ENCODE assay signal across 16 cellular contexts in the genomic region with DNA sequence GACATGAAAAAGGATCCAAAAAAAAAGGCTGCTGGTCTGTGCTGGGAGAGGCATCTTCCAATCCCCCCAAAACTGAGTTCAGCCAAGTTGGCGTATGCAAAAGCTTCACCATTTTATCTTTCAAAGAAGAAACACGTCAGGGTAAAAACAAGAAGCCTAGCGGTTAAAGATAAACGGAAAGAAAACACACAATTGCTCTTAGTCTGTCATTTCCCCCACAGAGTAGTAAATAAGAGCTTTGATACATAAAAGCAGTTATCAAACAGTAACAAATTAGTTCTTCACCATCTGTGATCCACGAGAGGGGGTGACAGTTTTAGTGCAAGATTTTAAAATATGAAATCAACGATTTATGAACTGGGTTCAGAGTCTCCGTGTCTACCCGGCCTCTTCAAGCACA.
"Had no signal": no experiment of that assay in that cellular context is flagged by ENCODE, and none has a peak within 500 bp of the region (broad histone marks: within the 10 kb centered on the region; RNA-seq: fewer than 3 reads in every experiment).

No MANE protein-coding gene starts in this region.

- ATAC-seq: activated naive CD8-positive, alpha-beta T cell treated with anti-CD3 and anti-CD28 coated beads, Interleukin-2, amount 50 U/mL, for 24 hours; gastroesophageal sphincter; heart left ventricle; natural killer cell treated with Interleukin-12 subunit alpha and Interleukin-12 subunit beta and Interleukin-15 and Interleukin-18, amount 100 ng/mL, for 72 hours had no signal

- H3K27ac Mint-ChIP-seq: memory B cell; natural killer cell treated with Interleukin-12 subunit alpha and Interleukin-12 subunit beta and Interleukin-15 and Interleukin-18, amount 100 ng/mL, for 72 hours had no signal

- H3K36me3 Mint-ChIP-seq: memory B cell had no signal

- H3K9me3 Mint-ChIP-seq: natural killer cell treated with Interleukin-12 subunit alpha and Interleukin-12 subunit beta and Interleukin-15 and Interleukin-18, amount 100 ng/mL, for 72 hours had no signal

- DNase-seq: activated CD4-positive, alpha-beta T cell treated with anti-CD3 and anti-CD28 coated beads, Interleukin-2, amount 50 U/mL, for 48 hours; activated CD8-positive, alpha-beta memory T cell treated with anti-CD3 and anti-CD28 coated beads, Interleukin-2, amount 50 U/mL, for 4 hours; activated gamma-delta T cell; activated naive CD4-positive, alpha-beta T cell treated with anti-CD3 and anti-CD28 coated beads, Interleukin-2, amount 50 U/mL, for 16 hours; activated naive CD8-positive, alpha-beta T cell treated with anti-CD3 and anti-CD28 coated beads, Interleukin-2, amount 50 U/mL, for 24 hours; heart left ventricle; islet precursor cell; left cardiac atrium; ovary; spleen; stimulated activated CD4-positive, alpha-beta T cell treated with anti-CD3 and anti-CD28 coated beads, Interleukin-4, amount 100 ng/mL, for 24 hours; stimulated activated naive CD4-positive, alpha-beta T cell treated with Interleukin-2 at 50 U/mL for 16 hours; upper lobe of left lung had no signal

- H3K4me1 Mint-ChIP-seq: memory B cell had no signal

- H3K27me3 Mint-ChIP-seq: activated naive CD8-positive, alpha-beta T cell treated with anti-CD3 and anti-CD28 coated beads, Interleukin-2, amount 50 U/mL, for 24 hours; natural killer cell treated with Interleukin-12 subunit alpha and Interleukin-12 subunit beta and Interleukin-15 and Interleukin-18, amount 100 ng/mL, for 72 hours had no signal

- H3K4me3 Mint-ChIP-seq: activated naive CD8-positive, alpha-beta T cell treated with anti-CD3 and anti-CD28 coated beads, Interleukin-2, amount 50 U/mL, for 24 hours; memory B cell; natural killer cell treated with Interleukin-12 subunit alpha and Interleukin-12 subunit beta and Interleukin-15 and Interleukin-18, amount 100 ng/mL, for 72 hours had no signal
